Comparison of ENCODE assay signal across 19 cellular contexts in genomic region chr14:71588028-71588427, GRCh38.
A peak's percentile ranks its signal among the peaks of the same experiment; 100 is the strongest.
DNase-seq lines count a peak whose midpoint lies in the region; ATAC-seq and TF ChIP-seq lines count a peak whose summit lies in the region.
"Had no signal": no experiment of that assay in that cellular context is flagged by ENCODE, and none has a peak within 500 bp of the region (broad histone marks: within the 10 kb centered on the region; RNA-seq: fewer than 3 reads in every experiment).

No MANE protein-coding gene starts in this region.

- H3K4me3 ChIP-seq in coronary artery, result peak overlapping the region; percentile 6
- peak overlapping the region; percentile 59 for H3K4me3 ChIP-seq in osteoblast (ENCODE audit: insufficient read depth, low read length)
- H3K4me3 ChIP-seq: esophagus muscularis mucosa, vagina had no signal

- H3K4me2 ChIP-seq in osteoblast (ENCODE audit: insufficient read depth, low read length), result peak overlapping the region; percentile 85

- H3K27me3 ChIP-seq in osteoblast (ENCODE audit: insufficient read depth, low read length), result no peaks in the 10 kb centered on the region
- H3K27me3 ChIP-seq: esophagus muscularis mucosa, vagina had no signal

- H3K79me2 ChIP-seq in osteoblast (ENCODE audit: insufficient read depth, low read length), result peaks cover 84% of the 10 kb centered on the region

- H2AFZ ChIP-seq in osteoblast (ENCODE audit: low read length), result no peak overlapping the region
- H2AFZ ChIP-seq: parathyroid adenoma had no signal

- peaks cover 88% of the 10 kb centered on the region for H3K4me1 ChIP-seq in osteoblast (ENCODE audit: insufficient read depth, low read length)

- DNase-seq in EL, result peak; percentile 79
- peak; percentile 75 for DNase-seq in RPMI7951 (ENCODE audit: low read depth)
- DNase-seq in coronary artery (ENCODE audit: low spot score), result no peak
- peak; percentile 68 for DNase-seq in osteoblast (ENCODE audit: insufficient read length, low spot score, missing footprints)
- DNase-seq in SK-N-DZ (ENCODE audit: low spot score), result no peak
- no peak for DNase-seq in substantia nigra (lab: John Stamatoyannopoulos, UW)
- DNase-seq in NCI-H446 (lab: John Stamatoyannopoulos, UW), result no peak
- DNase-seq: activated CD4-positive, alpha-beta T cell treated with anti-CD3 and anti-CD28 coated beads, Interleukin-2, amount 50 U/mL, for 48 hours; activated naive CD8-positive, alpha-beta T cell treated with anti-CD3 and anti-CD28 coated beads, Interleukin-2, amount 10 ng/mL, durations not matched to agents 7 days and 5 days; activated T-cell treated with anti-CD3 and anti-CD28 coated beads, Interleukin-2, amount 50 U/mL, for 4 hours; DMS53; NCI-H2029; NCI-H526; stimulated activated naive CD8-positive, alpha-beta T cell treated with anti-CD3 and anti-CD28 coated beads, Interleukin-15, Interleukin-2, amounts not matched to agents 100 U/mL and 50 U/mL, for 24 hours had no signal

- no peaks in the 10 kb centered on the region for H3K9me3 ChIP-seq in osteoblast (ENCODE audit: low read depth, low read length)
- H3K9me3 ChIP-seq: esophagus muscularis mucosa, vagina had no signal

- TF ChIP-seq CTCF in coronary artery (IDR thresholded peaks at IDR 0.05) (no peak), osteoblast (IDR thresholded peaks at IDR 0.05; ENCODE audit: extremely low read depth, low read depth, low read length) (no peak)

- H3K36me3 ChIP-seq in osteoblast (ENCODE audit: insufficient read depth, low read length), result no peaks in the 10 kb centered on the region
- H3K36me3 ChIP-seq: esophagus muscularis mucosa, vagina had no signal

- H3K27ac ChIP-seq in coronary artery, result no peak overlapping the region
- H3K27ac ChIP-seq in osteoblast (ENCODE audit: low read depth, low read length), result peak overlapping the region; percentile 62
- no peak overlapping the region for H3K27ac ChIP-seq in substantia nigra (ENCODE audit: low read depth, low read length, poor library complexity, severe bottlenecking)
- H3K27ac ChIP-seq: esophagus muscularis mucosa, parathyroid adenoma, vagina had no signal

- no peaks in the 10 kb centered on the region for H4K20me1 ChIP-seq in osteoblast (ENCODE audit: insufficient read depth, low read length)

- ATAC-seq in GM21825 (IDR thresholded peaks at IDR 0.05; ENCODE audit: unreplicated experiment), result no peak
- ATAC-seq: activated T-cell treated with anti-CD3 and anti-CD28 coated beads, Interleukin-2, amount 50 U/mL, for 4 hours; left lobe of liver; stimulated activated naive CD8-positive, alpha-beta T cell treated with anti-CD3 and anti-CD28 coated beads, Interleukin-15, Interleukin-2, amounts not matched to agents 100 U/mL and 50 U/mL, for 24 hours had no signal

Comparison
In these comparisons a context has a peak if more than half of its experiments do, and no peak if none do; other contexts are left out.
1. DNase-seq: peak in EL (single experiment), RPMI7951 (single experiment) and osteoblast (single experiment); none in coronary artery (single experiment), SK-N-DZ (single experiment), substantia nigra (0 of 49) and NCI-H446 (0 of 2).